ENCODE assay signal across 1 cellular context in the genomic region with DNA sequence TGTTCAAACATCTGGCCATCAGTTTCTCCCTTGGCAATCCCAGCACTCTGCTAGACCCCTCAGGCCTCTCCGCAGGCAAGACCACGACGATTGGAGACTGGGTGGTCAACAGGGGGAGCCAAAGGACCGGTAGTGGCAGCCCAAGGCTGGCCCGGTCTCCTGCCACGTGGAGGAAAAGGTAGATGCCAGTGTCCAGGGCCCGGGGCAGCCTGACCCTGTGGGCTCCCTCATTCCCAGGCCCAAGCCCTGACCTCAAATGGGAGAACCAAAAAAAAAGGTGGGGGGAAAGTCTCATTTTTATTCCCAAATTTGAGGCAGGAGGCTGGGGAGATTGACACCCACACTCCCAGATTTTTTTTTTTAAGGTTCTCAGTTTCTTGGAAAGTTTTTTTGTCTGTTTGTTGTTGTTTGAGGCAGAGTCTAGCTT.
TF ChIP-seq lines count a peak whose summit lies in the region.

No MANE protein-coding gene starts in this region.

TF ChIP-seq in H1, 55 proteins besides CTCF, POLR2A, EP300 and RAD21:
- TF ChIP-seq KDM4A (IDR thresholded peaks at IDR 0.05; ENCODE audit: low read depth, low read length, severe bottlenecking) (no peak), CBX8 (IDR thresholded peaks at IDR 0.05; ENCODE audit: borderline replicate concordance, low read depth, low read length) (no peak), SAP30 (IDR thresholded peaks at IDR 0.05; ENCODE audit: insufficient read depth, insufficient replicate concordance, low read length) (peak; percentile 57), NRF1 (IDR thresholded peaks at IDR 0.05; ENCODE audit: low read depth, low read length) (no peak), GABPA (IDR thresholded peaks at IDR 0.05; ENCODE audit: borderline replicate concordance, insufficient read depth, low read length) (no peak), RBBP5 (IDR thresholded peaks at IDR 0.05; ENCODE audit: borderline replicate concordance, low read depth, low read length) (no peak), KDM5A (IDR thresholded peaks at IDR 0.05; ENCODE audit: low read length) (no peak; the same call in 1 of the 2 replicates), TCF12 (IDR thresholded peaks at IDR 0.05; ENCODE audit: low read depth, low read length) (0 out of 2 replicates have a peak, but pooled peaks have one; percentile 44), CHD1 (IDR thresholded peaks at IDR 0.05; ENCODE audit: low read depth, low read length) (no peak), POLR2AphosphoS5 (IDR thresholded peaks at IDR 0.05; ENCODE audit: low read depth, low read length) (no peak), YY1 (IDR thresholded peaks at IDR 0.05; ENCODE audit: low read depth, low read length) (peak; percentile 63; the same call in 1 of the 2 replicates), JUND (IDR thresholded peaks at IDR 0.05; ENCODE audit: low read length) (no peak), CEBPB (IDR thresholded peaks at IDR 0.05; ENCODE audit: low read depth, low read length) (0 out of 2 replicates have a peak, but pooled peaks have one; percentile 3), SIX5 (IDR thresholded peaks at IDR 0.05; ENCODE audit: low read depth, low read length) (no peak), EGR1 (IDR thresholded peaks at IDR 0.05; ENCODE audit: borderline replicate concordance, low read depth, low read length) (no peak), SUZ12 (IDR thresholded peaks at IDR 0.05; ENCODE audit: low read length) (no peak), FOSL1 (IDR thresholded peaks at IDR 0.05; ENCODE audit: insufficient read depth, low read depth, low read length) (no peak), CHD2 (IDR thresholded peaks at IDR 0.05; ENCODE audit: low read length) (0 out of 2 replicates have a peak, but pooled peaks have one; percentile 27), TAF1 (IDR thresholded peaks at IDR 0.05; ENCODE audit: low read depth, low read length) (no peak), SP1 (IDR thresholded peaks at IDR 0.05; ENCODE audit: low read depth, low read length) (no peak), TBP (IDR thresholded peaks at IDR 0.05; ENCODE audit: low read depth, low read length) (peak; percentile 42; the same call in 1 of the 2 replicates), ZNF274 (IDR thresholded peaks at IDR 0.05; ENCODE audit: borderline replicate concordance, extremely low read depth, low read length) (no peak), PHF8 (conservative IDR thresholded peaks at IDR 0.05; ENCODE audit: low read depth, low read length) (no peak), CREB1 (IDR thresholded peaks at IDR 0.05) (0 out of 2 replicates have a peak, but pooled peaks have one; percentile 47), HDAC2 (IDR thresholded peaks at IDR 0.05; ENCODE audit: borderline replicate concordance in 1 of 2, low read depth in 2 of 2, low read length in 2 of 2) (peak in 1 of 2 experiments; percentile 37; a peak in 1 of 4 replicates), SIN3A (conservative IDR thresholded peaks at IDR 0.05 in 1 of 2, IDR thresholded peaks at IDR 0.05 in 1 of 2; ENCODE audit: low read depth in 1 of 2, low read length in 2 of 2) (peak; percentile 88), TEAD4 (IDR thresholded peaks at IDR 0.05; ENCODE audit: low read depth, low read length) (no peak)
- TF ChIP-seq, protein P1, sequence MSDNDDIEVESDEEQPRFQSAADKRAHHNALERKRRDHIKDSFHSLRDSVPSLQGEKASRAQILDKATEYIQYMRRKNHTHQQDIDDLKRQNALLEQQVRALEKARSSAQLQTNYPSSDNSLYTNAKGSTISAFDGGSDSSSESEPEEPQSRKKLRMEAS (IDR thresholded peaks at IDR 0.05): peak; percentile 97
- TF ChIP-seq, protein P2, sequence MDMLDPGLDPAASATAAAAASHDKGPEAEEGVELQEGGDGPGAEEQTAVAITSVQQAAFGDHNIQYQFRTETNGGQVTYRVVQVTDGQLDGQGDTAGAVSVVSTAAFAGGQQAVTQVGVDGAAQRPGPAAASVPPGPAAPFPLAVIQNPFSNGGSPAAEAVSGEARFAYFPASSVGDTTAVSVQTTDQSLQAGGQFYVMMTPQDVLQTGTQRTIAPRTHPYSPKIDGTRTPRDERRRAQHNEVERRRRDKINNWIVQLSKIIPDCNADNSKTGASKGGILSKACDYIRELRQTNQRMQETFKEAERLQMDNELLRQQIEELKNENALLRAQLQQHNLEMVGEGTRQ (IDR thresholded peaks at IDR 0.05; ENCODE audit: low read length): peak; percentile 58
- TF ChIP-seq, protein P3, sequence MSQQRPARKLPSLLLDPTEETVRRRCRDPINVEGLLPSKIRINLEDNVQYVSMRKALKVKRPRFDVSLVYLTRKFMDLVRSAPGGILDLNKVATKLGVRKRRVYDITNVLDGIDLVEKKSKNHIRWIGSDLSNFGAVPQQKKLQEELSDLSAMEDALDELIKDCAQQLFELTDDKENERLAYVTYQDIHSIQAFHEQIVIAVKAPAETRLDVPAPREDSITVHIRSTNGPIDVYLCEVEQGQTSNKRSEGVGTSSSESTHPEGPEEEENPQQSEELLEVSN (IDR thresholded peaks at IDR 0.05): peak; percentile 72
- TF ChIP-seq, protein P4, sequence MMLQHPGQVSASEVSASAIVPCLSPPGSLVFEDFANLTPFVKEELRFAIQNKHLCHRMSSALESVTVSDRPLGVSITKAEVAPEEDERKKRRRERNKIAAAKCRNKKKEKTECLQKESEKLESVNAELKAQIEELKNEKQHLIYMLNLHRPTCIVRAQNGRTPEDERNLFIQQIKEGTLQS (IDR thresholded peaks at IDR 0.05; ENCODE audit: insufficient read depth, low read depth, low read length): no peak
- TF ChIP-seq, protein P5, sequence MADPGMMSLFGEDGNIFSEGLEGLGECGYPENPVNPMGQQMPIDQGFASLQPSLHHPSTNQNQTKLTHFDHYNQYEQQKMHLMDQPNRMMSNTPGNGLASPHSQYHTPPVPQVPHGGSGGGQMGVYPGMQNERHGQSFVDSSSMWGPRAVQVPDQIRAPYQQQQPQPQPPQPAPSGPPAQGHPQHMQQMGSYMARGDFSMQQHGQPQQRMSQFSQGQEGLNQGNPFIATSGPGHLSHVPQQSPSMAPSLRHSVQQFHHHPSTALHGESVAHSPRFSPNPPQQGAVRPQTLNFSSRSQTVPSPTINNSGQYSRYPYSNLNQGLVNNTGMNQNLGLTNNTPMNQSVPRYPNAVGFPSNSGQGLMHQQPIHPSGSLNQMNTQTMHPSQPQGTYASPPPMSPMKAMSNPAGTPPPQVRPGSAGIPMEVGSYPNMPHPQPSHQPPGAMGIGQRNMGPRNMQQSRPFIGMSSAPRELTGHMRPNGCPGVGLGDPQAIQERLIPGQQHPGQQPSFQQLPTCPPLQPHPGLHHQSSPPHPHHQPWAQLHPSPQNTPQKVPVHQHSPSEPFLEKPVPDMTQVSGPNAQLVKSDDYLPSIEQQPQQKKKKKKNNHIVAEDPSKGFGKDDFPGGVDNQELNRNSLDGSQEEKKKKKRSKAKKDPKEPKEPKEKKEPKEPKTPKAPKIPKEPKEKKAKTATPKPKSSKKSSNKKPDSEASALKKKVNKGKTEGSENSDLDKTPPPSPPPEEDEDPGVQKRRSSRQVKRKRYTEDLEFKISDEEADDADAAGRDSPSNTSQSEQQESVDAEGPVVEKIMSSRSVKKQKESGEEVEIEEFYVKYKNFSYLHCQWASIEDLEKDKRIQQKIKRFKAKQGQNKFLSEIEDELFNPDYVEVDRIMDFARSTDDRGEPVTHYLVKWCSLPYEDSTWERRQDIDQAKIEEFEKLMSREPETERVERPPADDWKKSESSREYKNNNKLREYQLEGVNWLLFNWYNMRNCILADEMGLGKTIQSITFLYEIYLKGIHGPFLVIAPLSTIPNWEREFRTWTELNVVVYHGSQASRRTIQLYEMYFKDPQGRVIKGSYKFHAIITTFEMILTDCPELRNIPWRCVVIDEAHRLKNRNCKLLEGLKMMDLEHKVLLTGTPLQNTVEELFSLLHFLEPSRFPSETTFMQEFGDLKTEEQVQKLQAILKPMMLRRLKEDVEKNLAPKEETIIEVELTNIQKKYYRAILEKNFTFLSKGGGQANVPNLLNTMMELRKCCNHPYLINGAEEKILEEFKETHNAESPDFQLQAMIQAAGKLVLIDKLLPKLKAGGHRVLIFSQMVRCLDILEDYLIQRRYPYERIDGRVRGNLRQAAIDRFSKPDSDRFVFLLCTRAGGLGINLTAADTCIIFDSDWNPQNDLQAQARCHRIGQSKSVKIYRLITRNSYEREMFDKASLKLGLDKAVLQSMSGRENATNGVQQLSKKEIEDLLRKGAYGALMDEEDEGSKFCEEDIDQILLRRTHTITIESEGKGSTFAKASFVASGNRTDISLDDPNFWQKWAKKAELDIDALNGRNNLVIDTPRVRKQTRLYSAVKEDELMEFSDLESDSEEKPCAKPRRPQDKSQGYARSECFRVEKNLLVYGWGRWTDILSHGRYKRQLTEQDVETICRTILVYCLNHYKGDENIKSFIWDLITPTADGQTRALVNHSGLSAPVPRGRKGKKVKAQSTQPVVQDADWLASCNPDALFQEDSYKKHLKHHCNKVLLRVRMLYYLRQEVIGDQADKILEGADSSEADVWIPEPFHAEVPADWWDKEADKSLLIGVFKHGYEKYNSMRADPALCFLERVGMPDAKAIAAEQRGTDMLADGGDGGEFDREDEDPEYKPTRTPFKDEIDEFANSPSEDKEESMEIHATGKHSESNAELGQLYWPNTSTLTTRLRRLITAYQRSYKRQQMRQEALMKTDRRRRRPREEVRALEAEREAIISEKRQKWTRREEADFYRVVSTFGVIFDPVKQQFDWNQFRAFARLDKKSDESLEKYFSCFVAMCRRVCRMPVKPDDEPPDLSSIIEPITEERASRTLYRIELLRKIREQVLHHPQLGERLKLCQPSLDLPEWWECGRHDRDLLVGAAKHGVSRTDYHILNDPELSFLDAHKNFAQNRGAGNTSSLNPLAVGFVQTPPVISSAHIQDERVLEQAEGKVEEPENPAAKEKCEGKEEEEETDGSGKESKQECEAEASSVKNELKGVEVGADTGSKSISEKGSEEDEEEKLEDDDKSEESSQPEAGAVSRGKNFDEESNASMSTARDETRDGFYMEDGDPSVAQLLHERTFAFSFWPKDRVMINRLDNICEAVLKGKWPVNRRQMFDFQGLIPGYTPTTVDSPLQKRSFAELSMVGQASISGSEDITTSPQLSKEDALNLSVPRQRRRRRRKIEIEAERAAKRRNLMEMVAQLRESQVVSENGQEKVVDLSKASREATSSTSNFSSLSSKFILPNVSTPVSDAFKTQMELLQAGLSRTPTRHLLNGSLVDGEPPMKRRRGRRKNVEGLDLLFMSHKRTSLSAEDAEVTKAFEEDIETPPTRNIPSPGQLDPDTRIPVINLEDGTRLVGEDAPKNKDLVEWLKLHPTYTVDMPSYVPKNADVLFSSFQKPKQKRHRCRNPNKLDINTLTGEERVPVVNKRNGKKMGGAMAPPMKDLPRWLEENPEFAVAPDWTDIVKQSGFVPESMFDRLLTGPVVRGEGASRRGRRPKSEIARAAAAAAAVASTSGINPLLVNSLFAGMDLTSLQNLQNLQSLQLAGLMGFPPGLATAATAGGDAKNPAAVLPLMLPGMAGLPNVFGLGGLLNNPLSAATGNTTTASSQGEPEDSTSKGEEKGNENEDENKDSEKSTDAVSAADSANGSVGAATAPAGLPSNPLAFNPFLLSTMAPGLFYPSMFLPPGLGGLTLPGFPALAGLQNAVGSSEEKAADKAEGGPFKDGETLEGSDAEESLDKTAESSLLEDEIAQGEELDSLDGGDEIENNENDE (IDR thresholded peaks at IDR 0.05; ENCODE audit: insufficient replicate concordance, low read length): no peak
- TF ChIP-seq, protein P6, sequence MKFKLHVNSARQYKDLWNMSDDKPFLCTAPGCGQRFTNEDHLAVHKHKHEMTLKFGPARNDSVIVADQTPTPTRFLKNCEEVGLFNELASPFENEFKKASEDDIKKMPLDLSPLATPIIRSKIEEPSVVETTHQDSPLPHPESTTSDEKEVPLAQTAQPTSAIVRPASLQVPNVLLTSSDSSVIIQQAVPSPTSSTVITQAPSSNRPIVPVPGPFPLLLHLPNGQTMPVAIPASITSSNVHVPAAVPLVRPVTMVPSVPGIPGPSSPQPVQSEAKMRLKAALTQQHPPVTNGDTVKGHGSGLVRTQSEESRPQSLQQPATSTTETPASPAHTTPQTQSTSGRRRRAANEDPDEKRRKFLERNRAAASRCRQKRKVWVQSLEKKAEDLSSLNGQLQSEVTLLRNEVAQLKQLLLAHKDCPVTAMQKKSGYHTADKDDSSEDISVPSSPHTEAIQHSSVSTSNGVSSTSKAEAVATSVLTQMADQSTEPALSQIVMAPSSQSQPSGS (IDR thresholded peaks at IDR 0.05; ENCODE audit: low read length): no peak
